ENCODE assay signal across 8 cellular contexts in genomic region chr7:7566651-7567611, GRCh38. TPM values are rescaled to one million over a fixed set of nuclear protein-coding genes. Genes with fewer than 3 reads are reported as not detected.
DNase-seq lines count a peak whose midpoint lies in the region; ATAC-seq and TF ChIP-seq lines count a peak whose summit lies in the region.

TSS of gene MIOS (plus strand) at chr7:7566884. CDS start at chr7:7572476, 5,592 bp downstream.

- TF ChIP-seq EP300 in neural cell (conservative IDR thresholded peaks at IDR 0.05; ENCODE audit: poor library complexity, severe bottlenecking) (peak; percentile 16), stomach (IDR thresholded peaks at IDR 0.05) (no peak)

- no peak for TF ChIP-seq POLR2A in stomach (IDR thresholded peaks at IDR 0.05)

- H3K27me3 ChIP-seq in HUES64 (ENCODE audit: insufficient read depth, low read length) = no peaks in the 10 kb centered on the region
- H3K27me3 ChIP-seq in neural cell (ENCODE audit: insufficient read depth, low read depth, low read length) = no peaks in the 10 kb centered on the region
- no peaks in the 10 kb centered on the region for H3K27me3 ChIP-seq in stomach

- peaks cover 31% of the 10 kb centered on the region for H3K79me2 ChIP-seq in neural cell (replicated peaks; ENCODE audit: insufficient read depth, low read length)

- TF ChIP-seq CTCF in neural cell (IDR thresholded peaks at IDR 0.05; ENCODE audit: poor library complexity, severe bottlenecking) (no peak), stomach (IDR thresholded peaks at IDR 0.05) (no peak)

- peak; percentile 71 for ATAC-seq in GM21515 (IDR thresholded peaks at IDR 0.05; ENCODE audit: unreplicated experiment)

- intact Hi-C loops in stomach (cut with DNase I; ENCODE audit: low total_unique reads) = no loop called here

- H4K20me1 ChIP-seq in neural cell (ENCODE audit: insufficient read depth) = no peaks in the 10 kb centered on the region

- H3K4me2 ChIP-seq in neural cell (ENCODE audit: low read length) = peak within 1 kb of the TSS; percentile 89

- DNase-seq in DMS79 (lab: John Stamatoyannopoulos, UW) (peak; percentile 35), SHP77 treated with DMSO at 0.1 percent for 48 hours (lab: John Stamatoyannopoulos, UW) (peak; percentile 31), activated gamma-delta T cell (lab: John Stamatoyannopoulos, UW) (peak; percentile 74), fibroblast of the conjunctiva (ENCODE audit: low read depth) (peak; percentile 71), stomach (peak; percentile 90)

- under 1% methylated on average over 96 of the region's 96 CpGs for WGBS in HUES64
- 0 to 1% (median 1%) methylated on average over 37 to 95 of the region's 96 CpGs for WGBS in stomach, 5 donors

- peak within 1 kb of the TSS; percentile 83 for H3K27ac ChIP-seq in HUES64 (ENCODE audit: low read depth, low read length)
- H3K27ac ChIP-seq in neural cell (ENCODE audit: low read length) = peak within 1 kb of the TSS; percentile 39
- H3K27ac ChIP-seq in stomach = peak within 1 kb of the TSS; percentile 95 to 99 (median 97)

- H3K9me3 ChIP-seq in HUES64 (ENCODE audit: insufficient read depth, low read depth, low read length) (peaks cover 5% of the 10 kb centered on the region; the same call in 1 of the 2 replicates), neural cell (ENCODE audit: low read length) (no peaks in the 10 kb centered on the region), stomach (no peaks in the 10 kb centered on the region)

- peak within 1 kb of the TSS; percentile 98 for H3K4me3 ChIP-seq in HUES64 (ENCODE audit: low read length)
- peak within 1 kb of the TSS; percentile 84 for H3K4me3 ChIP-seq in neural cell (ENCODE audit: low read length)
- H3K4me3 ChIP-seq in stomach = peak within 1 kb of the TSS; percentile 76 to 93 (median 83)

- H3K9ac ChIP-seq in HUES64 (ENCODE audit: low read depth, low read length) = peak within 1 kb of the TSS; percentile 96
- H3K9ac ChIP-seq in neural cell (ENCODE audit: low read length) = peak within 1 kb of the TSS; percentile 74

- H3K9me2 ChIP-seq in neural cell (ENCODE audit: insufficient read depth, low read length) = no peaks in the 10 kb centered on the region

- peak; percentile 24 for TF ChIP-seq RAD21 in neural cell (conservative IDR thresholded peaks at IDR 0.05)

- H2AFZ ChIP-seq in neural cell (ENCODE audit: low read depth, low read length) = peak within 1 kb of the TSS; percentile 27

- H3K36me3 ChIP-seq in HUES64 (ENCODE audit: insufficient read depth, low read length) = peaks cover 20% of the 10 kb centered on the region
- no peaks in the 10 kb centered on the region for H3K36me3 ChIP-seq in neural cell (ENCODE audit: insufficient read depth, low read length)
- H3K36me3 ChIP-seq in stomach = peaks cover 0 to 6% (median 0%) of the 10 kb centered on the region in 4 donors

- H3K4me1 ChIP-seq in HUES64 (ENCODE audit: insufficient read depth, low read length) (peaks cover 28% of the 10 kb centered on the region), stomach (peaks cover 16 to 75% (median 52%) of the 10 kb centered on the region in 4 donors)

- peaks cover 3% of the 10 kb centered on the region for H3F3A ChIP-seq in neural cell (ENCODE audit: insufficient read depth, low read length, poor library complexity, severe bottlenecking)

TF ChIP-seq in neural cell, 6 proteins besides CTCF, POLR2A, EP300 and RAD21:
- TF ChIP-seq REST (IDR thresholded peaks at IDR 0.05; ENCODE audit: borderline replicate concordance) (no peak), TAF1 (IDR thresholded peaks at IDR 0.05; ENCODE audit: low read depth) (peak; percentile 5), POLR2AphosphoS5 (IDR thresholded peaks at IDR 0.05) (peak; percentile 33)

RNA-seq across cellular contexts. Expression of gene MIOS, which starts in this region (rescaled TPM):
- 31.2 TPM for polyA plus RNA-seq in HUES64 (2013, experiment 1 of 2)
- polyA plus RNA-seq in HUES64 (2013, experiment 2 of 2) = 32.1 TPM
- polyA plus RNA-seq in neural cell (46.2 and 52.2 TPM in 2 replicates), stomach (10 to 100 TPM; 16.3 to 21.8 (median 17.0) TPM)
- polyA minus RNA-seq in neural cell = 95.9 and 106 TPM in 2 replicates
- total RNA-seq in stomach = 10 to 100 TPM; 10.7 to 82.9 (median 62.4) TPM

Comparison
In these comparisons a context has a peak if more than half of its experiments do, and no peak if none do; other contexts are left out.
1. Peak in every context shown above with its lines: DNase-seq, ATAC-seq, H3K4me3 ChIP-seq and H3K27ac ChIP-seq.
2. DNase-seq: peak in every context shown above with its lines; median percentile 90 in stomach; 74 in activated gamma-delta T cell; 71 in fibroblast of the conjunctiva; 35 in DMS79; 31 in SHP77 treated with DMSO at 0.1 percent for 48 hours.
3. H3K27ac ChIP-seq: peak in every context shown above with its lines; median percentile 97 in stomach; 83 in HUES64; 39 in neural cell.